Comparison of ENCODE assay signal across 7 cellular contexts in genomic region chr10:119463195-119463594, GRCh38.
DNase-seq lines count a peak whose midpoint lies in the region; FAIRE-seq and TF ChIP-seq lines count a peak whose summit lies in the region.
"Not testable (repeated sequence)": the region's sequence is repeated elsewhere in the genome, so short reads cannot be mapped to it uniquely, and the experiment has no call there.

No MANE protein-coding gene starts in this region.

- H3K4me2 ChIP-seq in astrocyte (ENCODE audit: low read length): not testable (repeated sequence)

- not testable (repeated sequence) for H4K20me1 ChIP-seq in astrocyte (ENCODE audit: insufficient read depth, low read length)

- FAIRE-seq in astrocyte (lab: Jason Lieb, UNC); kidney (lab: Jason Lieb, UNC): not testable (repeated sequence)

- not testable (repeated sequence) for H3K9me3 ChIP-seq in HEK293 (ENCODE audit: control insufficient read depth, insufficient read depth, low read depth, low read length); astrocyte (ENCODE audit: insufficient read depth, low read depth, low read length); esophagus squamous epithelium; kidney (ENCODE audit: control insufficient read depth in 1 of 2, low read length in 2 of 2)

- POLR2A ChIA-PET in HEK293 (lab: Yijun Ruan, JAX): not testable (repeated sequence)

- H3K36me3 ChIP-seq in HEK293 (ENCODE audit: control insufficient read depth in 2 of 2, insufficient read depth in 1 of 2, low read length in 2 of 2); astrocyte (ENCODE audit: insufficient read depth, low read length); esophagus squamous epithelium; kidney (ENCODE audit: control insufficient read depth in 1 of 2, insufficient read depth in 2 of 2, low read length in 2 of 2): not testable (repeated sequence)

- H3K4me1 ChIP-seq in HEK293 (ENCODE audit: control insufficient read depth, insufficient read depth, low read length); astrocyte (ENCODE audit: insufficient read depth, low read length): not testable (repeated sequence)
- H3K4me1 ChIP-seq in esophagus squamous epithelium: peaks cover 0 to 52% (median 11%) of the 10 kb centered on the region in 3 donors
- H3K4me1 ChIP-seq in kidney (ENCODE audit: control insufficient read depth in 1 of 2, insufficient read depth in 1 of 2, low read depth in 1 of 2, low read length in 2 of 2): peaks cover 10 to 15% of the 10 kb centered on the region in 2 donors

- H3K4me3 ChIP-seq in HEK293 (ENCODE audit: low read depth, low read length); astrocyte (ENCODE audit: insufficient read depth, low read depth, low read length); esophagus squamous epithelium; kidney (ENCODE audit: low read length in 2 of 2): not testable (repeated sequence)

- intact Hi-C loops in CD14-positive monocyte (cut with micrococcal nuclease); esophagus squamous epithelium (cut with DNase I); kidney (cut with DNase I): not testable (repeated sequence)

- CTCF ChIA-PET in HEK293 (lab: Yijun Ruan, JAX): interaction anchor here (0.7 kb wide), 1 partner anchor 175 kb away, joined by 3 read pairs; no protein-coding TSS in a partner anchor

- not testable (repeated sequence) for H3K4me3 Mint-ChIP-seq in CD14-positive monocyte; astrocyte (ENCODE audit: unreplicated experiment); type B pancreatic cell
- H3K4me3 Mint-ChIP-seq in endothelial cell (ENCODE audit: unreplicated experiment): peak overlapping the region; percentile 18

- H3K36me3 Mint-ChIP-seq in CD14-positive monocyte; astrocyte (ENCODE audit: low read depth, unreplicated experiment); endothelial cell (ENCODE audit: low read depth, unreplicated experiment); type B pancreatic cell: not testable (repeated sequence)

- not testable (repeated sequence) for H3K27ac Mint-ChIP-seq in CD14-positive monocyte; endothelial cell (ENCODE audit: unreplicated experiment)
- H3K27ac Mint-ChIP-seq in astrocyte (ENCODE audit: unreplicated experiment) (peak overlapping the region; percentile 53), type B pancreatic cell (peak overlapping the region; percentile 95)

- H3K9ac ChIP-seq in astrocyte (ENCODE audit: low read length); kidney (ENCODE audit: low read length in 2 of 2): not testable (repeated sequence)

- H3K4me1 Mint-ChIP-seq in CD14-positive monocyte; astrocyte (ENCODE audit: low read depth, unreplicated experiment); endothelial cell (ENCODE audit: unreplicated experiment); type B pancreatic cell (ENCODE audit: unreplicated experiment): not testable (repeated sequence)

- H3K79me2 ChIP-seq in astrocyte (ENCODE audit: insufficient read depth, low read length): not testable (repeated sequence)

- H3K27ac ChIP-seq in HEK293 (ENCODE audit: extremely low read depth, low read depth, low read length); astrocyte (ENCODE audit: low read depth, low read length); kidney (ENCODE audit: low read depth in 2 of 2, low read length in 2 of 2): not testable (repeated sequence)
- peak overlapping the region in 3 of 4 donors; percentile 75 to 89 (median 78) for H3K27ac ChIP-seq in esophagus squamous epithelium

- H2AFZ ChIP-seq in astrocyte (ENCODE audit: low read depth, low read length): not testable (repeated sequence)

- WGBS in esophagus squamous epithelium, 2 donors: 70 to 90% methylated on average over 2 of the region's 2 CpGs

- not testable (repeated sequence) for TF ChIP-seq POLR2A in esophagus squamous epithelium (IDR thresholded peaks at IDR 0.05)

- peaks cover 10 to 14% (median 13%) of the 10 kb centered on the region in 7 donors for H3K9me3 Mint-ChIP-seq in CD14-positive monocyte
- peaks cover 13% of the 10 kb centered on the region for H3K9me3 Mint-ChIP-seq in astrocyte (ENCODE audit: unreplicated experiment)
- not testable (repeated sequence) for H3K9me3 Mint-ChIP-seq in endothelial cell (ENCODE audit: unreplicated experiment); type B pancreatic cell

- not testable (repeated sequence) for TF ChIP-seq CTCF in CD14-positive monocyte (IDR thresholded peaks at IDR 0.05); HEK293 (tag by site-specific recombination; IDR thresholded peaks at IDR 0.05); astrocyte (IDR thresholded peaks at IDR 0.05; ENCODE audit: insufficient read depth, low read depth, low read length); endothelial cell (IDR thresholded peaks at IDR 0.05; ENCODE audit: unreplicated experiment); esophagus squamous epithelium (IDR thresholded peaks at IDR 0.05); kidney (IDR thresholded peaks at IDR 0.05; ENCODE audit: borderline replicate concordance, extremely low read depth, insufficient read depth); type B pancreatic cell (conservative IDR thresholded peaks at IDR 0.05)

- DNase-seq in CD14-positive monocyte (ENCODE audit: low spot score): peak; percentile 1
- not testable (repeated sequence) for DNase-seq in astrocyte (ENCODE audit: low read depth); endothelial cell (ENCODE audit: low spot score); esophagus squamous epithelium (lab: John Stamatoyannopoulos, UW); type B pancreatic cell (ENCODE audit: extremely low spot score, unreplicated experiment)
- DNase-seq in kidney: peak; percentile 2

- H3K27me3 Mint-ChIP-seq in CD14-positive monocyte (ENCODE audit: low read depth in 3 of 3) (peaks cover 6 to 12% (median 8%) of the 10 kb centered on the region in 3 donors), astrocyte (ENCODE audit: low read depth, unreplicated experiment) (peaks cover 47% of the 10 kb centered on the region), endothelial cell (ENCODE audit: unreplicated experiment) (peaks cover 15% of the 10 kb centered on the region)
- H3K27me3 Mint-ChIP-seq in type B pancreatic cell: not testable (repeated sequence)

- not testable (repeated sequence) for H3K27me3 ChIP-seq in astrocyte (ENCODE audit: insufficient read depth, low read length); esophagus squamous epithelium

TF ChIP-seq in HEK293, 187 proteins besides CTCF, POLR2A, EP300 and RAD21:
- TF ChIP-seq SETDB1 (IDR thresholded peaks at IDR 0.05; ENCODE audit: insufficient read length, low read length): peak; percentile 26
